Comparison of ENCODE assay signal across 9 cellular contexts in the genomic region with DNA sequence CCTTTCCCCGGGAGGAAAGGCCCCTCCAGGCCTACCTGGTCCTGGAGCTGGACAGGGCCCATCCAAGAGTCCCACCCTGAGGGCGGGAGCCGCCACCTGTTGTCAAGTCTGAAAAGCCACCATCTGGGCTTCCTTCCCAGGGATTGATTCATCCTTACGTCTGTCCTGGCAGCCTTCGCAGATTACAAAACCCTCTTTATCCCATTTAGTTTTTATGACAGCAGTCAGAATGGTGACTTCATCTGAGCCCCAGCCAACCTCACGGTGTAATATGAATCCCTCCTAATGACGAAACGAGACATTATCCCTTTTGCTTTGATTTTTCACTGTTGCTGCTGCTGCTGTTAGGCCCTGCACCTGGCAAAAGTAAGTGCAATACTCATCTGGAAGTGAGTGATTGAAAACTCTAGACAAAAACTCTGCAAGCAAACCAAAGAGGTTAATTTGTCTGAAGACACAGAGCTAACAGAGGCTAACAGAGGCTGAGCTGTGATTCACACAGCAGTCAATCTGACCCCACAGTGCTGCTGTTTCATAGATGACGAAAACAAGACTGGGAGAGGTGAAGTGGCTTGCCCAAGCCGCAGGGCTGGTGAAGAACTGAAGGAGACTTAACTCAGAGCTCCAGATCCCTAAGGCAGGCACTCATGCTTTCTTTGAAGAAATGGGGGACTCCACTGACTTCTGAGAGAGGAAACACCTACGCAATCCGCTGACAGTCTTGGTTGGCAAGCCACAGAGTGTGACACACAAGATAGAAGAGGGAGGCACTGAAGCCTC. TPM values are rescaled to one million over a fixed set of nuclear protein-coding genes. Genes with fewer than 3 reads are reported as not detected.
DNase-seq lines count a peak whose midpoint lies in the region; ATAC-seq and TF ChIP-seq lines count a peak whose summit lies in the region.
"Had no signal": no experiment of that assay in that cellular context is flagged by ENCODE, and none has a peak within 500 bp of the region (broad histone marks: within the 10 kb centered on the region; RNA-seq: fewer than 3 reads in every experiment).

No MANE protein-coding gene starts in this region.

- H3K4me3 ChIP-seq in LNCaP clone FGC (ENCODE audit: low read depth, low read length) = no peak overlapping the region
- H3K4me3 ChIP-seq in gastroesophageal sphincter = no peak overlapping the region
- H3K4me3 ChIP-seq in skeletal muscle tissue (ENCODE audit: low read length in 3 of 3) = peak overlapping the region in 2 of 3 donors; percentile 27 to 29

- WGBS in gastroesophageal sphincter (ENCODE audit: low coverage in 1 of 2), 2 donors = 17 to 70% methylated on average over 2 to 10 of the region's 12 CpGs

- TF ChIP-seq EP300 in gastroesophageal sphincter (IDR thresholded peaks at IDR 0.05) = no peak

- TF ChIP-seq CTCF in AG09319 (IDR thresholded peaks at IDR 0.05; ENCODE audit: low read depth, low read length) (no peak; the same call in 1 of the 2 replicates), LNCaP clone FGC (IDR thresholded peaks at IDR 0.05; ENCODE audit: control insufficient read depth, extremely low read depth, insufficient read depth) (no peak), gastroesophageal sphincter (IDR thresholded peaks at IDR 0.05) (no peak)

- H3K4me3 Mint-ChIP-seq in activated CD8-positive, alpha-beta memory T cell treated with anti-CD3 and anti-CD28 coated beads, Interleukin-2, amount 10 ng/mL, durations not matched to agents 7 days and 5 days = no peak overlapping the region

- no peaks in the 10 kb centered on the region for H3K9me3 ChIP-seq in gastroesophageal sphincter
- no peaks in the 10 kb centered on the region for H3K9me3 ChIP-seq in skeletal muscle tissue (ENCODE audit: control insufficient read depth in 3 of 3, low read length in 3 of 3)

- H3K36me3 ChIP-seq in gastroesophageal sphincter = no peaks in the 10 kb centered on the region
- H3K36me3 ChIP-seq in skeletal muscle tissue (ENCODE audit: control insufficient read depth in 3 of 3, insufficient read depth in 3 of 3, low read length in 3 of 3) = no peaks in the 10 kb centered on the region

- no peaks in the 10 kb centered on the region for H3K27me3 ChIP-seq in gastroesophageal sphincter
- H3K27me3 ChIP-seq in skeletal muscle tissue (ENCODE audit: control insufficient read depth in 3 of 3, insufficient read depth in 3 of 3, low read length in 3 of 3) = no peaks in the 10 kb centered on the region

- H3K9me3 Mint-ChIP-seq in activated CD8-positive, alpha-beta memory T cell treated with anti-CD3 and anti-CD28 coated beads, Interleukin-2, amount 10 ng/mL, durations not matched to agents 7 days and 5 days (ENCODE audit: low read depth) = no peaks in the 10 kb centered on the region

- no peaks in the 10 kb centered on the region for H3K4me1 Mint-ChIP-seq in activated CD8-positive, alpha-beta memory T cell treated with anti-CD3 and anti-CD28 coated beads, Interleukin-2, amount 10 ng/mL, durations not matched to agents 7 days and 5 days

- peak; percentile 94 for ATAC-seq in gastroesophageal sphincter
- no peak for ATAC-seq in HG02885 (IDR thresholded peaks at IDR 0.05; ENCODE audit: poor library complexity, unreplicated experiment)
- no peak for ATAC-seq in HG03159 (IDR thresholded peaks at IDR 0.05; ENCODE audit: unreplicated experiment)
- no peak for ATAC-seq in activated CD8-positive, alpha-beta memory T cell treated with anti-CD3 and anti-CD28 coated beads, Interleukin-2, amount 10 ng/mL, durations not matched to agents 7 days and 5 days

- CTCF ChIA-PET in activated CD8-positive, alpha-beta memory T cell treated with anti-CD3 and anti-CD28 coated beads, Interleukin-2, amount 10 ng/mL, durations not matched to agents 7 days and 5 days (lab: Charles Lee) = no interaction called here

- H3K9ac ChIP-seq in skeletal muscle tissue (ENCODE audit: low read depth in 1 of 3, low read length in 3 of 3) = peak overlapping the region in 1 of 3 donors; percentile 47

- DNase-seq in AG09319 (ENCODE audit: extremely low read depth, low read depth) (peak; percentile 76), LNCaP clone FGC (ENCODE audit: low read depth) (peak; percentile 77), RPMI7951 (ENCODE audit: low read depth) (peak; percentile 91)
- no peak for DNase-seq in activated CD8-positive, alpha-beta memory T cell treated with anti-CD3 and anti-CD28 coated beads, Interleukin-2, amount 10 ng/mL, durations not matched to agents 7 days and 5 days

- TF ChIP-seq POLR2A in gastroesophageal sphincter (IDR thresholded peaks at IDR 0.05) = no peak

- peaks cover 11% of the 10 kb centered on the region for H3K27me3 Mint-ChIP-seq in activated CD8-positive, alpha-beta memory T cell treated with anti-CD3 and anti-CD28 coated beads, Interleukin-2, amount 10 ng/mL, durations not matched to agents 7 days and 5 days

- H3K27ac Mint-ChIP-seq in activated CD8-positive, alpha-beta memory T cell treated with anti-CD3 and anti-CD28 coated beads, Interleukin-2, amount 10 ng/mL, durations not matched to agents 7 days and 5 days = no peak overlapping the region

- H3K27ac ChIP-seq in gastroesophageal sphincter = peak overlapping the region; percentile 35 to 83 (median 66)
- H3K27ac ChIP-seq in skeletal muscle tissue (ENCODE audit: low read depth, low read length) = peak overlapping the region; percentile 74

- H3K36me3 Mint-ChIP-seq in activated CD8-positive, alpha-beta memory T cell treated with anti-CD3 and anti-CD28 coated beads, Interleukin-2, amount 10 ng/mL, durations not matched to agents 7 days and 5 days = no peaks in the 10 kb centered on the region

- peaks cover 0 to 40% (median 13%) of the 10 kb centered on the region in 3 donors for H3K4me1 ChIP-seq in gastroesophageal sphincter
- H3K4me1 ChIP-seq in skeletal muscle tissue (ENCODE audit: control insufficient read depth in 3 of 3, insufficient read depth in 3 of 3, low read length in 3 of 3) = peaks cover 13 to 39% (median 29%) of the 10 kb centered on the region in 3 donors

RNA-seq across cellular contexts. Expression of gene S100A7, which starts 30.0 kb away (rescaled TPM):
- total RNA-seq in RPMI7951 (2014; rRNA removed; shearing (Covaris generic)) = not detected in 2 replicates
- 100 to 1,000 TPM in 1 of 4 donors, 10 to 100 TPM in 1, not detected in 2; 33.0 to 253 TPM for total RNA-seq in gastroesophageal sphincter
- not detected for total RNA-seq in skeletal muscle tissue
- total RNA-seq in activated CD8-positive, alpha-beta memory T cell treated with anti-CD3 and anti-CD28 coated beads, Interleukin-2, amount 10 ng/mL, durations not matched to agents 7 days and 5 days = not detected
- total RNA-seq: pulmonary artery endothelial cell had no signal

RNA-seq across cellular contexts. Expression of gene S100A6, which starts 45.3 kb away (rescaled TPM):
- 1,539 and 1,679 TPM in 2 replicates for total RNA-seq in RPMI7951 (2014; rRNA removed; shearing (Covaris generic))
- total RNA-seq in gastroesophageal sphincter (100 to 1,000 TPM; 595 to 840 (median 634) TPM), skeletal muscle tissue (203 TPM)
- 100 to 1,000 TPM; 386 to 543 TPM for total RNA-seq in activated CD8-positive, alpha-beta memory T cell treated with anti-CD3 and anti-CD28 coated beads, Interleukin-2, amount 10 ng/mL, durations not matched to agents 7 days and 5 days

RNA-seq across cellular contexts. Expression of gene S100A5, which starts 50.3 kb away (rescaled TPM):
- 1.4 and 2.2 TPM in 2 replicates for total RNA-seq in RPMI7951 (2014; rRNA removed; shearing (Covaris generic))
- total RNA-seq in gastroesophageal sphincter (not detected), skeletal muscle tissue (not detected)
- total RNA-seq in activated CD8-positive, alpha-beta memory T cell treated with anti-CD3 and anti-CD28 coated beads, Interleukin-2, amount 10 ng/mL, durations not matched to agents 7 days and 5 days = 1 to 10 TPM; 1.6 to 3.0 TPM
- total RNA-seq: pulmonary artery endothelial cell had no signal

RNA-seq across cellular contexts. Expression of gene S100A4, which starts 55.1 kb away (rescaled TPM):
- total RNA-seq in RPMI7951 (2014; rRNA removed; shearing (Covaris generic)) = 836 and 954 TPM in 2 replicates
- total RNA-seq in gastroesophageal sphincter (100 to 1,000 TPM; 135 to 345 (median 259) TPM), skeletal muscle tissue (165 TPM)
- total RNA-seq in activated CD8-positive, alpha-beta memory T cell treated with anti-CD3 and anti-CD28 coated beads, Interleukin-2, amount 10 ng/mL, durations not matched to agents 7 days and 5 days = 100 to 1,000 TPM; 898 to 906 TPM

RNA-seq across cellular contexts. Expression of gene S100A3, which starts 58.6 kb away (rescaled TPM):
- 7.7 and 15.3 TPM in 2 replicates for total RNA-seq in RPMI7951 (2014; rRNA removed; shearing (Covaris generic))
- total RNA-seq in gastroesophageal sphincter (1 to 10 TPM in 2 of 4 donors, under 1 TPM in 1, not detected in 1; 0.69 to 6.0 (median 1.1) TPM), skeletal muscle tissue (not detected)
- total RNA-seq in activated CD8-positive, alpha-beta memory T cell treated with anti-CD3 and anti-CD28 coated beads, Interleukin-2, amount 10 ng/mL, durations not matched to agents 7 days and 5 days = not detected

Comparison
In these comparisons a context has a peak if more than half of its experiments do, and no peak if none do; other contexts are left out.
1. H3K4me3 ChIP-seq: peak in skeletal muscle tissue (2 of 3); none in LNCaP clone FGC (single experiment) and gastroesophageal sphincter (0 of 2).